1 cellular context compared by ENCODE assay signal in the genomic region with DNA sequence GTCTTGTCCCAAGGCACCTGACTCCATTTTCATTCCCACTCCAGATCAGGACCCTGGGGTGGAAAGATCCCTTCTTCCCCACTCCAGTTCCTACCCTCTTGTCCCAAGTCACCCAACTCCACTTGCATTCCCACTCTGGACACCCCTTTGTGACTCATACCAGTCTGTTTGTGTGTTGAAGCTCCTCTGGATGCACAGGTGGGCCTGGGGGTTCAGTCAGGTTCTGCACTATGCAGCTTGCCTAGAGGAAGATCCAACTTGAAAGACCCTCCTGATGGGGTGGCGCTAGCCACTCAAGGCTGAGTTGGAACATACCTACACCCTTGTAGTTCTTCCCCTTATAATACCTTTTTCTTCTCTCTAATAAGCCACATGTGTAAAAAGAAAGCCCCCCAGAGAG.
TF ChIP-seq lines count a peak whose summit lies in the region.

No MANE protein-coding gene starts in this region.

TF ChIP-seq in A549, 52 proteins besides CTCF, POLR2A, EP300 and RAD21:
- TF ChIP-seq, protein P1, sequence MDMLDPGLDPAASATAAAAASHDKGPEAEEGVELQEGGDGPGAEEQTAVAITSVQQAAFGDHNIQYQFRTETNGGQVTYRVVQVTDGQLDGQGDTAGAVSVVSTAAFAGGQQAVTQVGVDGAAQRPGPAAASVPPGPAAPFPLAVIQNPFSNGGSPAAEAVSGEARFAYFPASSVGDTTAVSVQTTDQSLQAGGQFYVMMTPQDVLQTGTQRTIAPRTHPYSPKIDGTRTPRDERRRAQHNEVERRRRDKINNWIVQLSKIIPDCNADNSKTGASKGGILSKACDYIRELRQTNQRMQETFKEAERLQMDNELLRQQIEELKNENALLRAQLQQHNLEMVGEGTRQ (IDR thresholded peaks at IDR 0.05) = no peak
- TF ChIP-seq, protein P2, sequence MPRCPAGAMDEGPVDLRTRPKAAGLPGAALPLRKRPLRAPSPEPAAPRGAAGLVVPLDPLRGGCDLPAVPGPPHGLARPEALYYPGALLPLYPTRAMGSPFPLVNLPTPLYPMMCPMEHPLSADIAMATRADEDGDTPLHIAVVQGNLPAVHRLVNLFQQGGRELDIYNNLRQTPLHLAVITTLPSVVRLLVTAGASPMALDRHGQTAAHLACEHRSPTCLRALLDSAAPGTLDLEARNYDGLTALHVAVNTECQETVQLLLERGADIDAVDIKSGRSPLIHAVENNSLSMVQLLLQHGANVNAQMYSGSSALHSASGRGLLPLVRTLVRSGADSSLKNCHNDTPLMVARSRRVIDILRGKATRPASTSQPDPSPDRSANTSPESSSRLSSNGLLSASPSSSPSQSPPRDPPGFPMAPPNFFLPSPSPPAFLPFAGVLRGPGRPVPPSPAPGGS (IDR thresholded peaks at IDR 0.05) = no peak
- TF ChIP-seq ESRRA (IDR thresholded peaks at IDR 0.05; ENCODE audit: borderline replicate concordance, low read length) (no peak), CHD4 (IDR thresholded peaks at IDR 0.05; ENCODE audit: borderline replicate concordance) (no peak), MAZ (IDR thresholded peaks at IDR 0.05; ENCODE audit: borderline replicate concordance, low read depth, low read length) (no peak), JUN (IDR thresholded peaks at IDR 0.05) (no peak), KDM1A (IDR thresholded peaks at IDR 0.05; ENCODE audit: low read depth) (no peak), MYC (IDR thresholded peaks at IDR 0.05; ENCODE audit: borderline replicate concordance, low read length) (no peak), RCOR1 (IDR thresholded peaks at IDR 0.05; ENCODE audit: low read depth, low read length) (no peak), NR3C1 (IDR thresholded peaks at IDR 0.05) (no peak), EHMT2 (IDR thresholded peaks at IDR 0.05; ENCODE audit: low read depth) (no peak), FOSB (CRISPR knock-in tag; IDR thresholded peaks at IDR 0.05) (no peak)
- TF ChIP-seq, protein P3, sequence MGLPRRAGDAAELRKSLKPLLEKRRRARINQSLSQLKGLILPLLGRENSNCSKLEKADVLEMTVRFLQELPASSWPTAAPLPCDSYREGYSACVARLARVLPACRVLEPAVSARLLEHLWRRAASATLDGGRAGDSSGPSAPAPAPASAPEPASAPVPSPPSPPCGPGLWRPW (IDR thresholded peaks at IDR 0.05) = no peak
- TF ChIP-seq, protein P4, sequence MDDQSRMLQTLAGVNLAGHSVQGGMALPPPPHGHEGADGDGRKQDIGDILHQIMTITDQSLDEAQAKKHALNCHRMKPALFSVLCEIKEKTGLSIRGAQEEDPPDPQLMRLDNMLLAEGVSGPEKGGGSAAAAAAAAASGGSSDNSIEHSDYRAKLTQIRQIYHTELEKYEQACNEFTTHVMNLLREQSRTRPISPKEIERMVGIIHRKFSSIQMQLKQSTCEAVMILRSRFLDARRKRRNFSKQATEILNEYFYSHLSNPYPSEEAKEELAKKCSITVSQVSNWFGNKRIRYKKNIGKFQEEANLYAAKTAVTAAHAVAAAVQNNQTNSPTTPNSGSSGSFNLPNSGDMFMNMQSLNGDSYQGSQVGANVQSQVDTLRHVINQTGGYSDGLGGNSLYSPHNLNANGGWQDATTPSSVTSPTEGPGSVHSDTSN (IDR thresholded peaks at IDR 0.05) = no peak
